ENCODE assay signal across 8 cellular contexts in genomic region chr17:75457047-75457654, GRCh38. TPM values are rescaled to one million over a fixed set of nuclear protein-coding genes. Genes with fewer than 3 reads are reported as not detected.
DNase-seq lines count a peak whose midpoint lies in the region; ATAC-seq and TF ChIP-seq lines count a peak whose summit lies in the region.

No MANE protein-coding gene starts in this region.

- intact Hi-C loops in adrenal gland (cut with DNase I) = no loop called here
- intact Hi-C loops in psoas muscle (cut with DNase I) = loop anchor here (5.0 kb wide), 2 partner anchors 55 to 60 kb away; partner anchors contain the start of genes CASKIN2 (in 1 of the 2) and TSEN54 (in 1 of the 2)

- H3K27me3 ChIP-seq in adrenal gland (no peaks in the 10 kb centered on the region), psoas muscle (ENCODE audit: insufficient read depth in 3 of 3, low read length in 2 of 3) (no peaks in the 10 kb centered on the region)

- no peaks in the 10 kb centered on the region for H3K9me3 ChIP-seq in adrenal gland (replicated peaks in 1 of 3)
- no peaks in the 10 kb centered on the region for H3K9me3 ChIP-seq in psoas muscle

- TF ChIP-seq POLR2A in adrenal gland (IDR thresholded peaks at IDR 0.05) = peak in 1 of 2 donors; percentile 34

- ATAC-seq in psoas muscle (peak in 3 of 4 donors; percentile 13 to 36 (median 17)), GM21825 (IDR thresholded peaks at IDR 0.05; ENCODE audit: unreplicated experiment) (no peak)

- H3K36me3 ChIP-seq in adrenal gland (replicated peaks in 1 of 2) = no peaks in the 10 kb centered on the region
- H3K36me3 ChIP-seq in psoas muscle (ENCODE audit: insufficient read depth in 1 of 2, low read depth in 1 of 2) = no peaks in the 10 kb centered on the region

- H3K4me3 ChIP-seq in adrenal gland (peak overlapping the region; percentile 25 to 67 (median 60)), psoas muscle (peak overlapping the region; percentile 95)

- H3K27ac ChIP-seq in adrenal gland (peak overlapping the region; percentile 90 to 94 (median 93)), psoas muscle (peak overlapping the region; percentile 98)

- TF ChIP-seq CTCF in adrenal gland (IDR thresholded peaks at IDR 0.05) (no peak), psoas muscle (IDR thresholded peaks at IDR 0.05) (no peak)

- peak; percentile 17 for DNase-seq in stimulated activated CD4-positive, alpha-beta T cell treated with anti-CD3 and anti-CD28 coated beads, Interleukin-12 subunit alpha, Interleukin-12 subunit beta, amount 100 ng/mL, for 4 hours
- no peak for DNase-seq in stimulated activated CD4-positive, alpha-beta T cell treated with anti-CD3 and anti-CD28 coated beads, Interleukin-1b, Interleukin-23, amount 100 ng/mL, for 48 hours
- DNase-seq in NCI-H748 (lab: John Stamatoyannopoulos, UW; ENCODE audit: unreplicated experiment) (peak; percentile 72), adrenal gland (peak; percentile 39 to 68 (median 55)), hepatic stellate cell (ENCODE audit: low spot score) (peak; percentile 49), psoas muscle (peak; percentile 32 to 59), SW480 (ENCODE audit: low spot score) (no peak)

- H3K4me1 ChIP-seq in adrenal gland (replicated peaks in 1 of 2) = peaks cover 12 to 39% of the 10 kb centered on the region in 2 donors
- peaks cover 42% of the 10 kb centered on the region for H3K4me1 ChIP-seq in psoas muscle

- 1 to 3% (median 1%) methylated on average over 20 to 38 of the region's 38 CpGs for WGBS in adrenal gland, 4 donors
- 0 to 2% (median 1%) methylated on average over 38 of the region's 38 CpGs for WGBS in psoas muscle, 3 donors

RNA-seq across cellular contexts. Expression of gene TMEM94, which starts 0.7 kb away (rescaled TPM):
- total RNA-seq in adrenal gland (100 to 1,000 TPM; 162 to 245 (median 174) TPM), psoas muscle (10 to 100 TPM; 43.4 to 64.3 (median 49.6) TPM)
- polyA plus RNA-seq in adrenal gland (100 to 1,000 TPM; 132 to 186 (median 134) TPM), psoas muscle (10 to 100 TPM; 18.7 to 48.5 (median 29.6) TPM)

RNA-seq across cellular contexts. Expression of gene GRB2, which starts 51.7 kb away (rescaled TPM):
- 100 to 1,000 TPM; 102 to 374 (median 136) TPM for total RNA-seq in adrenal gland
- 100 to 1,000 TPM in 1 of 3 donors, 10 to 100 TPM in 2; 36.0 to 131 (median 36.1) TPM for polyA plus RNA-seq in adrenal gland
- 10 to 100 TPM; 49.1 to 71.6 (median 58.1) TPM for total RNA-seq in psoas muscle
- 10 to 100 TPM; 39.5 to 70.9 (median 66.1) TPM for polyA plus RNA-seq in psoas muscle

RNA-seq across cellular contexts. Expression of gene CASKIN2, which starts 58.2 kb away (rescaled TPM):
- total RNA-seq in adrenal gland (10 to 100 TPM; 26.6 to 90.8 (median 48.7) TPM), psoas muscle (10 to 100 TPM; 26.3 to 33.5 (median 28.3) TPM)
- polyA plus RNA-seq in adrenal gland (10 to 100 TPM; 10.1 to 43.2 (median 28.3) TPM), psoas muscle (10 to 100 TPM in 1 of 3 donors, 1 to 10 TPM in 2; 8.2 to 11.0 (median 8.9) TPM)

RNA-seq across cellular contexts. Expression of gene TSEN54, which starts 59.2 kb away (rescaled TPM):
- total RNA-seq in adrenal gland = 10 to 100 TPM; 18.6 to 30.3 (median 25.6) TPM
- 10 to 100 TPM; 17.9 to 67.8 (median 56.0) TPM for polyA plus RNA-seq in adrenal gland
- 1 to 10 TPM; 5.7 to 9.7 (median 8.2) TPM for total RNA-seq in psoas muscle
- 10 to 100 TPM; 10.1 to 14.9 (median 11.3) TPM for polyA plus RNA-seq in psoas muscle

Comparison
In these comparisons a context has a peak if more than half of its experiments do, and no peak if none do; other contexts are left out.
1. DNase-seq: peak in stimulated activated CD4-positive, alpha-beta T cell treated with anti-CD3 and anti-CD28 coated beads, Interleukin-12 subunit alpha, Interleukin-12 subunit beta, amount 100 ng/mL, for 4 hours (single experiment), NCI-H748 (single experiment), adrenal gland (7 of 7), hepatic stellate cell (single experiment) and psoas muscle (2 of 2); none in stimulated activated CD4-positive, alpha-beta T cell treated with anti-CD3 and anti-CD28 coated beads, Interleukin-1b, Interleukin-23, amount 100 ng/mL, for 48 hours (single experiment) and SW480 (single experiment).
2. intact Hi-C loops: an anchor here in psoas muscle (5.0 kb wide); none called in adrenal gland.